ENCODE assay signal across 16 cellular contexts in the genomic region with DNA sequence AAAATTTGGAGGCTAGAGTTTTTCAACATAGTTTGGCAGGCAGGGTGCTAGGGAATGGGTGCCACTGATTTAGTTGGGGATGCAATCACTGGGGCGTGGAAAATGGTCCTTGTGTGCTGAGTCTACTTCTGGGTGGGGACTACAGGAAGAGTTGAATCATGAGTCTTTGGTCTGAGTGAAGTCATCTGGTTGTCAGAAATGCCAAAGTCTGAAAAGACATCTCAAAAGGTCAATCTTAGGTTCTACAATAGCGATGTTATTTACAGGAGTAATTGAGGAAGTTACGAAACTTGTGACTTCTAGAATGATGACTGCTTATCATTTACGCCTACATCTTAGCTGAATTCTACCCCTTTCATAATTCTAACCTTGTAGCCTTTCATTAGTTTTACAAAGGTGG.
DNase-seq lines count a peak whose midpoint lies in the region; ATAC-seq and TF ChIP-seq lines count a peak whose summit lies in the region.
"Had no signal": no experiment of that assay in that cellular context is flagged by ENCODE, and none has a peak within 500 bp of the region (broad histone marks: within the 10 kb centered on the region; RNA-seq: fewer than 3 reads in every experiment).

No MANE protein-coding gene starts in this region.

- H3K4me1 ChIP-seq in lung (ENCODE audit: control insufficient read depth in 2 of 2, insufficient read depth in 2 of 2, low read length in 2 of 2), result peaks cover 0 to 3% of the 10 kb centered on the region in 2 donors

- no peaks in the 10 kb centered on the region for H3K27me3 ChIP-seq in lung (ENCODE audit: control insufficient read depth, insufficient read depth)
- H3K27me3 ChIP-seq: ovary had no signal

- H3K27ac Mint-ChIP-seq in mesothelial cell of epicardium, result no peak overlapping the region
- H3K27ac Mint-ChIP-seq: brain, type B pancreatic cell had no signal

- no peaks in the 10 kb centered on the region for H3K36me3 ChIP-seq in lung (ENCODE audit: control insufficient read depth in 2 of 2, insufficient read depth in 2 of 2, low read length in 2 of 2)
- H3K36me3 ChIP-seq: ovary had no signal

- ATAC-seq in lung (ENCODE audit: insufficient read depth, low FRiP score) (peak; percentile 47), HG02610 (IDR thresholded peaks at IDR 0.05; ENCODE audit: unreplicated experiment) (no peak), GM18861 (IDR thresholded peaks at IDR 0.05; ENCODE audit: unreplicated experiment) (no peak)

- 79 to 83% methylated on average over 4 of the region's 4 CpGs for WGBS in lung, 2 donors

- H3K4me3 ChIP-seq in NB4 (ENCODE audit: low read depth, low read length) (no peak overlapping the region), epithelial cell of esophagus (ENCODE audit: low read length) (no peak overlapping the region), lung (no peak overlapping the region)
- H3K4me3 ChIP-seq: ovary had no signal

- no peaks in the 10 kb centered on the region for H3K36me3 Mint-ChIP-seq in mesothelial cell of epicardium
- H3K36me3 Mint-ChIP-seq: brain, type B pancreatic cell had no signal

- no peak overlapping the region for H3K27ac ChIP-seq in lung (ENCODE audit: low read depth in 1 of 2, low read length in 1 of 2)
- H3K27ac ChIP-seq: ovary had no signal

- TF ChIP-seq POLR2A in NB4 (IDR thresholded peaks at IDR 0.05; ENCODE audit: extremely low read depth, insufficient read length), result no peak

- no peaks in the 10 kb centered on the region for H3K9me3 ChIP-seq in lung (ENCODE audit: control insufficient read depth in 2 of 2, insufficient read depth in 1 of 2, low read length in 1 of 2)
- H3K9me3 ChIP-seq: ovary had no signal

- H3K4me1 Mint-ChIP-seq in mesothelial cell of epicardium, result peaks cover 10% of the 10 kb centered on the region

- H3K27me3 Mint-ChIP-seq in mesothelial cell of epicardium (ENCODE audit: low read depth), result no peaks in the 10 kb centered on the region
- H3K27me3 Mint-ChIP-seq: brain, type B pancreatic cell had no signal

- DNase-seq in COLO829 (ENCODE audit: low spot score), result peak; percentile 84
- peak; percentile 43 for DNase-seq in NB4 (ENCODE audit: low read depth)
- DNase-seq in epithelial cell of esophagus (ENCODE audit: low read depth), result peak; percentile 47
- DNase-seq in lung (ENCODE audit: low spot score), result no peak
- DNase-seq in mesothelial cell of epicardium (ENCODE audit: low spot score in 2 of 2, unreplicated experiment in 2 of 2), result no peak
- DNase-seq in hypothalamus (lab: John Stamatoyannopoulos, UW), result no peak
- DNase-seq: activated CD8-positive, alpha-beta memory T cell treated with anti-CD3 and anti-CD28 coated beads for 24 hours; DMS79; IMR-90; NCI-H1694 treated with DMSO at 0.1 percent for 48 hours; ovary; SHP77 treated with DMSO at 0.1 percent for 48 hours had no signal

- no peaks in the 10 kb centered on the region for H3K9me3 Mint-ChIP-seq in mesothelial cell of epicardium
- H3K9me3 Mint-ChIP-seq: brain, type B pancreatic cell had no signal

- H3K4me3 Mint-ChIP-seq in mesothelial cell of epicardium, result no peak overlapping the region
- H3K4me3 Mint-ChIP-seq: brain, type B pancreatic cell had no signal

- TF ChIP-seq CTCF in NB4 (IDR thresholded peaks at IDR 0.05; ENCODE audit: low read depth, low read length), result no peak
- TF ChIP-seq CTCF in epithelial cell of esophagus (IDR thresholded peaks at IDR 0.05; ENCODE audit: insufficient read depth, low read depth, low read length, missing control alignments), result no peak
- TF ChIP-seq CTCF in lung (IDR thresholded peaks at IDR 0.05; ENCODE audit: control extremely low read depth, extremely low read depth), result no peak
- TF ChIP-seq CTCF in mesothelial cell of epicardium (IDR thresholded peaks at IDR 0.05; ENCODE audit: unreplicated experiment), result no peak

Comparison
In these comparisons a context has a peak if more than half of its experiments do, and no peak if none do; other contexts are left out.
1. DNase-seq: peak in COLO829 (single experiment), NB4 (single experiment) and epithelial cell of esophagus (single experiment); none in lung (single experiment), mesothelial cell of epicardium (0 of 2) and hypothalamus (0 of 51).